ENCODE assay signal across 20 cellular contexts in the genomic region with DNA sequence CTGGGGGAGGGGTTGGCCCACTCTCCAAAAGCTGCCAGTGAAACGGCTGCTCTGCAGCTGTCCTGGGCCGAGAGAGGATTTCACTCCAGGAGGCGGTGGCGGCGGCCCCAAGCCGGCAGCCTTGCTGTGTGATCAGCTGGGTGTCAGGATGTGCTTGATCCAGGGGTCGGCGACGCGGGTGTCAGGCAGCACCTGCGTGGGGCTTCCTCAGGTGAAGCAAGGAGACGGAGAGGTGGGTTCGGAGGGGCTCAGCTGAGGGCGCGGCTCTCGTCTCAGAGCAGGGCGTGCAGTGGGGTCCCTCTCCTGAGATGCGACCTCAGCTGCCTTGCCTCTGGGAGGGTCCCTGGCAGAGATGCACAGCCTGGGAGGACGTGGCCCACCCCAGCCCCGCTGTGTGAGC. TPM values are rescaled to one million over a fixed set of nuclear protein-coding genes. Genes with fewer than 3 reads are reported as not detected.
DNase-seq lines count a peak whose midpoint lies in the region; ATAC-seq and TF ChIP-seq lines count a peak whose summit lies in the region.
"Had no signal": no experiment of that assay in that cellular context is flagged by ENCODE, and none has a peak within 500 bp of the region (broad histone marks: within the 10 kb centered on the region; RNA-seq: fewer than 3 reads in every experiment).

No MANE protein-coding gene starts in this region.

- peak overlapping the region; percentile 61 for H3K23ac ChIP-seq in neuronal stem cell (ENCODE audit: low read depth, low read length, poor library complexity)

- intact Hi-C loops in Right ventricle myocardium superior (cut with DNase I) = no loop called here
- intact Hi-C loops in left ventricle myocardium inferior (cut with micrococcal nuclease) = no loop called here
- intact Hi-C loops in colonic mucosa (cut with DNase I) = no loop called here

- H3K4me1 ChIP-seq in left ventricle myocardium inferior (peaks cover 6% of the 10 kb centered on the region), KMS-11 (ENCODE audit: low read depth, poor library complexity, severe bottlenecking) (peaks cover 71% of the 10 kb centered on the region), neuronal stem cell (ENCODE audit: control insufficient read depth in 2 of 2, insufficient read depth in 1 of 2, low read depth in 1 of 2, low read length in 2 of 2) (peaks cover 0 to 14% of the 10 kb centered on the region in 2 donors), colonic mucosa (no peaks in the 10 kb centered on the region)
- H3K4me1 ChIP-seq: Caco-2 had no signal

- H2BK12ac ChIP-seq in neuronal stem cell (ENCODE audit: low read length) = peak overlapping the region; percentile 35

- H4K8ac ChIP-seq in neuronal stem cell (ENCODE audit: low read depth, low read length) = no peak overlapping the region

- H3K27ac ChIP-seq in left ventricle myocardium inferior (replicated peaks) (no peak overlapping the region), KMS-11 (no peak overlapping the region), neuronal stem cell (replicated peaks; ENCODE audit: low read length) (no peak overlapping the region), colonic mucosa (no peak overlapping the region)
- H3K27ac ChIP-seq: PC-9 had no signal

- no CpG with 5 or more reads among the region's 20 CpGs for WGBS in neuronal stem cell (ENCODE audit: extremely low coverage in 2 of 2, insufficient read length in 2 of 2, insufficient replicate concordance in 1 of 2), 2 donors

- DNase-seq in Right ventricle myocardium superior (peak; percentile 31), left ventricle myocardium inferior (no peak), RPMI8226 (peak; percentile 49), neuronal stem cell (ENCODE audit: low spot score) (no peak), DMS153 treated with DMSO at 0.1 percent for 48 hours (lab: John Stamatoyannopoulos, UW; ENCODE audit: unreplicated experiment) (no peak), colonic mucosa (no peak)
- DNase-seq in stimulated activated naive CD4-positive, alpha-beta T cell (lab: John Stamatoyannopoulos, UW) = no peak
- DNase-seq: 8988T; Caco-2; CD4-positive, alpha-beta T cell; DMS153; NCI-H1417; NCI-H187; NCI-H2107; NCI-H510A; NCI-H748 treated with DMSO at 0.1 percent for 48 hours; PC-9 had no signal

- no peaks in the 10 kb centered on the region for H3K36me3 ChIP-seq in left ventricle myocardium inferior
- H3K36me3 ChIP-seq in KMS-11 (ENCODE audit: insufficient read depth) = no peaks in the 10 kb centered on the region
- H3K36me3 ChIP-seq in neuronal stem cell (replicated peaks in 1 of 2; ENCODE audit: control insufficient read depth in 2 of 2, insufficient read depth in 2 of 2, low read length in 2 of 2) = no peaks in the 10 kb centered on the region
- no peaks in the 10 kb centered on the region for H3K36me3 ChIP-seq in colonic mucosa

- H3K4me2 ChIP-seq in KMS-11 (peak overlapping the region; percentile 100), neuronal stem cell (ENCODE audit: insufficient read depth, low read length, poor library complexity, severe bottlenecking) (no peak overlapping the region)
- H3K4me2 ChIP-seq: PC-9 had no signal

- H2AFZ ChIP-seq in KMS-11 (ENCODE audit: low read depth) (no peak overlapping the region), neuronal stem cell (ENCODE audit: low read length) (no peak overlapping the region)
- H2AFZ ChIP-seq: PC-9 had no signal

- H3K4ac ChIP-seq in neuronal stem cell (ENCODE audit: low read length) = no peak overlapping the region

- no peak overlapping the region for H2BK5ac ChIP-seq in neuronal stem cell (ENCODE audit: low read length)

- H3K9me3 ChIP-seq in left ventricle myocardium inferior (replicated peaks) (no peaks in the 10 kb centered on the region), neuronal stem cell (replicated peaks in 1 of 2; ENCODE audit: control insufficient read depth in 2 of 2, insufficient read depth in 1 of 2, low read depth in 1 of 2, low read length in 2 of 2) (no peaks in the 10 kb centered on the region), colonic mucosa (no peaks in the 10 kb centered on the region)
- H3K9me3 ChIP-seq: Caco-2 had no signal

- peak overlapping the region; percentile 93 for H2AK5ac ChIP-seq in neuronal stem cell (ENCODE audit: low read depth, low read length)

- no peaks in the 10 kb centered on the region for H3K79me1 ChIP-seq in neuronal stem cell (ENCODE audit: low read depth, low read length)

- peak overlapping the region; percentile 91 for H2BK15ac ChIP-seq in neuronal stem cell (ENCODE audit: low read length)

- no peak for TF ChIP-seq CTCF in left ventricle myocardium inferior (IDR thresholded peaks at IDR 0.05; ENCODE audit: borderline replicate concordance)
- no peak for TF ChIP-seq CTCF in KMS-11 (conservative IDR thresholded peaks at IDR 0.05; ENCODE audit: low read depth, low read length)
- no peak for TF ChIP-seq CTCF in colonic mucosa (IDR thresholded peaks at IDR 0.05)

- H3K4me3 ChIP-seq in left ventricle myocardium inferior (no peak overlapping the region), KMS-11 (IDR thresholded peaks at IDR 0.05; ENCODE audit: insufficient read depth, low read depth, low read length) (no peak overlapping the region), neuronal stem cell (ENCODE audit: low read length in 2 of 2) (no peak overlapping the region), colonic mucosa (no peak overlapping the region)
- H3K4me3 ChIP-seq: PC-9 had no signal

- no peaks in the 10 kb centered on the region for H4K20me1 ChIP-seq in KMS-11 (ENCODE audit: insufficient read depth)

- ATAC-seq in Right ventricle myocardium superior (ENCODE audit: poor library complexity) = no peak

- peak overlapping the region; percentile 58 for H2BK120ac ChIP-seq in neuronal stem cell (ENCODE audit: low read depth, low read length)

- H3K9ac ChIP-seq in KMS-11 (no peak overlapping the region), neuronal stem cell (ENCODE audit: low read depth, low read length, poor library complexity) (no peak overlapping the region), colonic mucosa (ENCODE audit: low read depth in 2 of 2, low read length in 2 of 2) (no peak overlapping the region)

- no peak overlapping the region for H4K91ac ChIP-seq in neuronal stem cell (ENCODE audit: low read depth, low read length, poor library complexity)

- H3K14ac ChIP-seq in neuronal stem cell (ENCODE audit: low read length) = peak overlapping the region; percentile 32

- H3K79me2 ChIP-seq in KMS-11 (ENCODE audit: insufficient read depth, low read depth) = no peaks in the 10 kb centered on the region

- H3K18ac ChIP-seq in neuronal stem cell (ENCODE audit: low read length) = peak overlapping the region; percentile 59

- H3K27me3 ChIP-seq in left ventricle myocardium inferior (ENCODE audit: low read depth) (peaks cover 98% of the 10 kb centered on the region), KMS-11 (ENCODE audit: insufficient read depth, low read depth) (peaks cover 29% of the 10 kb centered on the region), neuronal stem cell (ENCODE audit: control insufficient read depth in 3 of 3, insufficient read depth in 3 of 3, low read depth in 1 of 3, low read length in 3 of 3) (peaks cover 0 to 89% (median 0%) of the 10 kb centered on the region in 3 experiments), colonic mucosa (no peaks in the 10 kb centered on the region)

RNA-seq across cellular contexts. Expression of a gene that starts 6.9 kb away (rescaled TPM):
- 8.6 TPM for total RNA-seq in Right ventricle myocardium superior
- 8.6 TPM for total RNA-seq in left ventricle myocardium inferior
- 8.3 TPM for polyA plus RNA-seq in neuronal stem cell (2013, experiment 1 of 2)
- polyA plus RNA-seq in neuronal stem cell (2013, experiment 2 of 2) = 8.0 TPM
- 10 to 100 TPM; 10.1 to 10.5 TPM for total RNA-seq in colonic mucosa
- total RNA-seq: SK-MEL-5 had no signal
- polyA plus RNA-seq: AG04450 had no signal

Comparison
In these comparisons a context has a peak if more than half of its experiments do, and no peak if none do; other contexts are left out.
1. DNase-seq: peak in Right ventricle myocardium superior (single experiment) and RPMI8226 (single experiment); none in left ventricle myocardium inferior (single experiment), neuronal stem cell (single experiment), DMS153 treated with DMSO at 0.1 percent for 48 hours (single experiment), colonic mucosa (single experiment) and stimulated activated naive CD4-positive, alpha-beta T cell (0 of 6).